Comparison of ENCODE assay signal across 30 cellular contexts in the genomic region with DNA sequence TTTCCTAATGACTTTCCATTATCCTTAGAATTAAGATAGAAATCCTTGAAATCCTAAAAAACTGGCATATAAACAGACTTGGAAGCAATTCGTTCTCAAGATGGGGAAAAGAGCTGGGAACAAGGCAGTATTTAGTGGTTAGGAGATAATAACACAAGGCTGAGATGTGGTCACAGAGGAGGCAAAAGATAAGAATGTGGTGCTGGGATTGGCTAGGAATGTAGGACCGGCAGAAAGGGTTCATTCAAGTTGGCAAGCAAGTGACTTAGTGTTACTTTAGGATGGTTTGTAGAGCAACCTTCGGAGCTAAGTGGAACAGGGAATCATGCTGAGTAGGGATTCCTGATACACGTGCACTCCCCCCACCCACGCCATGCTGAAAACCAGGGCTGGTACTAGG.
"Had no signal": no experiment of that assay in that cellular context is flagged by ENCODE, and none has a peak within 500 bp of the region (broad histone marks: within the 10 kb centered on the region; RNA-seq: fewer than 3 reads in every experiment).

No MANE protein-coding gene starts in this region.

- DNase-seq: activated CD4-positive, alpha-beta memory T cell treated with anti-CD3 and anti-CD28 coated beads for 36 hours; activated CD4-positive, alpha-beta T cell treated with anti-CD3 and anti-CD28 coated beads, Interleukin-2, amount 10 ng/mL, durations not matched to agents 24 days and 14 days; activated CD4-positive, CD25-positive, alpha-beta regulatory T cell treated with anti-CD3 and anti-CD28 coated beads, Interleukin-2, amount 50 U/mL, for 72 hours; activated CD8-positive, alpha-beta memory T cell treated with anti-CD3 and anti-CD28 coated beads, Interleukin-2, amount 50 U/mL, for 4 hours; activated effector memory CD4-positive, alpha-beta T cell treated with anti-CD3 and anti-CD28 coated beads, Interleukin-2, amount 50 U/mL, for 16 hours; activated naive CD4-positive, alpha-beta T cell treated with anti-CD3 and anti-CD28 coated beads for 36 hours; activated naive CD8-positive, alpha-beta T cell treated with anti-CD3 and anti-CD28 coated beads for 36 hours; activated T-cell treated with anti-CD3 and anti-CD28 coated beads, Interleukin-2, amount 50 U/mL, for 1 hour; adrenal gland; central memory CD4-positive, alpha-beta T cell; endodermal cell; glutamatergic neuron; islet precursor cell; left ventricle myocardium inferior; mucosa of descending colon; pancreas; retina; sigmoid colon; stimulated activated CD4-positive, alpha-beta T cell treated with anti-CD3 and anti-CD28 coated beads, Interleukin-1b, Interleukin-23, amount 100 ng/mL, for 48 hours; stimulated activated CD4-positive, alpha-beta T cell treated with anti-CD3 and anti-CD28 coated beads, Interleukin-4, amount 100 ng/mL, for 4 hours; stimulated activated CD8-positive, alpha-beta memory T cell treated with anti-CD3 and anti-CD28 coated beads, Interleukin-4, amount 100 ng/mL, for 48 hours; stimulated activated naive CD8-positive, alpha-beta T cell treated with anti-CD3 and anti-CD28 coated beads, Interleukin-15, amount 100 ng/mL, for 72 hours; substantia nigra; T-helper 2 cell; upper lobe of right lung had no signal

- H3K4me3 ChIP-seq: adrenal gland, breast epithelium, left ventricle myocardium inferior, mucosa of descending colon, pancreas, prostate gland, sigmoid colon, smooth muscle cell, upper lobe of right lung had no signal

- H3K36me3 ChIP-seq: adrenal gland, left ventricle myocardium inferior, pancreas, prostate gland, sigmoid colon, upper lobe of right lung had no signal

- H3K27ac ChIP-seq: adrenal gland, breast epithelium, left ventricle myocardium inferior, pancreas, prostate gland, sigmoid colon, upper lobe of right lung had no signal

- ATAC-seq: esophagus mucosa; mucosa of descending colon; pancreas; stimulated activated memory B cell treated with anti-CD40 and anti-IgM and Interleukin-4, amounts not matched to agents 10 μg/mL and 1 μg/mL and 100 μg/mL, for 72 hours; stimulated activated naive CD8-positive, alpha-beta T cell treated with anti-CD3 and anti-CD28 coated beads, Interleukin-15, amount 100 ng/mL, for 72 hours; upper lobe of right lung had no signal

- H3K4me1 ChIP-seq: adrenal gland, breast epithelium, left ventricle myocardium inferior, pancreas, prostate gland, sigmoid colon, upper lobe of right lung had no signal

- H3K4me2 ChIP-seq: smooth muscle cell had no signal

- H3K27me3 ChIP-seq: adrenal gland, sigmoid colon, upper lobe of right lung had no signal

- H3K9me3 ChIP-seq: adrenal gland, breast epithelium, left ventricle myocardium inferior, mucosa of descending colon, pancreas, prostate gland, sigmoid colon, upper lobe of right lung had no signal
